In genomic region chr17:66920965-66921364, GRCh38 we compare ENCODE assay signal across 19 cellular contexts. TPM values are rescaled to one million over a fixed set of nuclear protein-coding genes. Genes with fewer than 3 reads are reported as not detected.
DNase-seq lines count a peak whose midpoint lies in the region; ATAC-seq, FAIRE-seq and TF ChIP-seq lines count a peak whose summit lies in the region.
"Had no signal": no experiment of that assay in that cellular context is flagged by ENCODE, and none has a peak within 500 bp of the region (broad histone marks: within the 10 kb centered on the region; RNA-seq: fewer than 3 reads in every experiment).

No MANE protein-coding gene starts in this region.

- H3K79me2 ChIP-seq in GM23248 (ENCODE audit: insufficient read depth) (no peaks in the 10 kb centered on the region), neural cell (replicated peaks; ENCODE audit: insufficient read depth, low read length) (no peaks in the 10 kb centered on the region)

- TF ChIP-seq CTCF in NB4 (IDR thresholded peaks at IDR 0.05; ENCODE audit: low read depth, low read length) (no peak), bronchial epithelial cell (IDR thresholded peaks at IDR 0.05; ENCODE audit: insufficient read depth, low read length, severe bottlenecking) (no peak), neural cell (IDR thresholded peaks at IDR 0.05; ENCODE audit: poor library complexity, severe bottlenecking) (no peak), dorsolateral prefrontal cortex (IDR thresholded peaks at IDR 0.05 in 54 of 56, conservative IDR thresholded peaks at IDR 0.05 in 2 of 56; ENCODE audit: low read depth in 1 of 56, partially characterized antibody in 56 of 56) (no peak)

- in situ Hi-C loops in GM23248 (cut with MboI) = loop anchor here (25.0 kb wide), 1 partner anchor 709 kb away; no protein-coding TSS in a partner anchor

- no peaks in the 10 kb centered on the region for H3K4me1 ChIP-seq in GM23248 (ENCODE audit: insufficient read depth)

- ATAC-seq in GM19395 (IDR thresholded peaks at IDR 0.05; ENCODE audit: unreplicated experiment) = no peak
- ATAC-seq: CD8-positive, alpha-beta T cell had no signal

- H3K4me3 ChIP-seq in GM23248 (no peak overlapping the region), NB4 (ENCODE audit: low read depth, low read length) (no peak overlapping the region), bronchial epithelial cell (ENCODE audit: low read depth, low read length) (no peak overlapping the region), neural cell (ENCODE audit: low read length) (no peak overlapping the region), dorsolateral prefrontal cortex (no peak overlapping the region)

- H3F3A ChIP-seq in GM23248 (ENCODE audit: insufficient read depth) (no peaks in the 10 kb centered on the region), neural cell (ENCODE audit: insufficient read depth, low read length, poor library complexity, severe bottlenecking) (no peaks in the 10 kb centered on the region)

- H3K9me2 ChIP-seq in GM23248 (ENCODE audit: insufficient read depth) (no peaks in the 10 kb centered on the region), neural cell (ENCODE audit: insufficient read depth, low read length) (no peaks in the 10 kb centered on the region)

- no peak overlapping the region for H3K4me2 ChIP-seq in GM23248 (ENCODE audit: unreplicated experiment)
- no peak overlapping the region for H3K4me2 ChIP-seq in neural cell (ENCODE audit: low read length)

- H3K27ac ChIP-seq in GM23248 = no peak overlapping the region
- H3K27ac ChIP-seq in neural cell (ENCODE audit: low read length) = peak overlapping the region; percentile 72
- H3K27ac ChIP-seq in dorsolateral prefrontal cortex = no peak overlapping the region

- intact Hi-C loops in dorsolateral prefrontal cortex (cut with DNase I) = no loop called here

- H3K36me3 ChIP-seq in GM23248 (ENCODE audit: low read depth) (no peaks in the 10 kb centered on the region), bronchial epithelial cell (ENCODE audit: control insufficient read depth, insufficient read depth, low read length) (no peaks in the 10 kb centered on the region), neural cell (ENCODE audit: insufficient read depth, low read length) (no peaks in the 10 kb centered on the region)

- no peak for FAIRE-seq in bronchial epithelial cell (lab: Jason Lieb, UNC)
- no peak for FAIRE-seq in GM12891 (lab: Jason Lieb, UNC)
- FAIRE-seq: D721Med, RCC 7860 had no signal

- no peak for TF ChIP-seq EP300 in neural cell (conservative IDR thresholded peaks at IDR 0.05; ENCODE audit: poor library complexity, severe bottlenecking)

- WGBS in GM23248 (ENCODE audit: low coverage in 1 of 2, low lambda C conversion rate in 2 of 2, missing lambda C conversion rate in 2 of 2), 2 experiments = 23 to 24% methylated on average over 4 of the region's 4 CpGs

- H3K9me3 ChIP-seq in GM23248 (ENCODE audit: low read depth) = no peaks in the 10 kb centered on the region
- no peaks in the 10 kb centered on the region for H3K9me3 ChIP-seq in neural cell (ENCODE audit: low read length)

- TF ChIP-seq RAD21 in neural cell (conservative IDR thresholded peaks at IDR 0.05) = no peak

- no peak overlapping the region for H2AFZ ChIP-seq in GM23248
- no peak overlapping the region for H2AFZ ChIP-seq in neural cell (ENCODE audit: low read depth, low read length)

- H3K9ac ChIP-seq in GM23248 (no peak overlapping the region), neural cell (ENCODE audit: low read length) (peak overlapping the region; percentile 21)

- peaks cover 32% of the 10 kb centered on the region for H3K27me3 ChIP-seq in GM23248 (replicated peaks; ENCODE audit: insufficient read depth)
- peaks cover 2% of the 10 kb centered on the region for H3K27me3 ChIP-seq in bronchial epithelial cell (ENCODE audit: control insufficient read depth, insufficient read depth, low read length)
- no peaks in the 10 kb centered on the region for H3K27me3 ChIP-seq in neural cell (ENCODE audit: insufficient read depth, low read depth, low read length)
- peaks cover 0 to 17% (median 0%) of the 10 kb centered on the region in 45 donors for H3K27me3 ChIP-seq in dorsolateral prefrontal cortex

- no peaks in the 10 kb centered on the region for H4K20me1 ChIP-seq in GM23248 (ENCODE audit: insufficient read depth)
- H4K20me1 ChIP-seq in neural cell (ENCODE audit: insufficient read depth) = no peaks in the 10 kb centered on the region

- peak; percentile 26 for DNase-seq in GM23248
- peak; percentile 17 for DNase-seq in NB4 (ENCODE audit: low read depth)
- peak; percentile 55 for DNase-seq in bronchial epithelial cell (ENCODE audit: low read depth)
- DNase-seq in dorsolateral prefrontal cortex = no peak
- no peak for DNase-seq in NCI-H187 treated with DMSO at 0.1 percent for 48 hours (lab: John Stamatoyannopoulos, UW)
- DNase-seq in GM12891 (ENCODE audit: insufficient read length, low spot score) = no peak
- DNase-seq: CD8-positive, alpha-beta T cell; DND-41; GDM1; H9; NCI-H1105; NCI-H1694 treated with DMSO at 0.1 percent for 48 hours; NCI-H2171 treated with DMSO at 0.1 percent for 48 hours; NCI-H524; SIG-M5 had no signal

- no peak for TF ChIP-seq POLR2A in NB4 (IDR thresholded peaks at IDR 0.05; ENCODE audit: extremely low read depth, insufficient read length)
- no peak for TF ChIP-seq POLR2A in GM12891 (IDR thresholded peaks at IDR 0.05; ENCODE audit: low read depth, low read length)

TF ChIP-seq in neural cell, 6 proteins besides CTCF, POLR2A, EP300 and RAD21:
- no peak for TF ChIP-seq EZH2 (IDR thresholded peaks at IDR 0.05; ENCODE audit: borderline replicate concordance, insufficient read depth, low read length, poor library complexity, severe bottlenecking)
- TF ChIP-seq POLR2AphosphoS5 (IDR thresholded peaks at IDR 0.05) = no peak
- no peak for TF ChIP-seq MXI1 (conservative IDR thresholded peaks at IDR 0.05; ENCODE audit: poor library complexity, severe bottlenecking)
- no peak for TF ChIP-seq TAF1 (IDR thresholded peaks at IDR 0.05; ENCODE audit: low read depth)
- TF ChIP-seq SMC3 (conservative IDR thresholded peaks at IDR 0.05; ENCODE audit: poor library complexity) = no peak
TF ChIP-seq in neural cell: peak in this region for 0.

TF ChIP-seq in GM12891, 5 proteins besides CTCF, POLR2A, EP300 and RAD21:
- TF ChIP-seq PAX5 (IDR thresholded peaks at IDR 0.05; ENCODE audit: insufficient read depth, low read length, severe bottlenecking) = no peak
- TF ChIP-seq TAF1 (IDR thresholded peaks at IDR 0.05; ENCODE audit: low read depth, low read length) = no peak
- no peak for TF ChIP-seq POLR2AphosphoS5 (IDR thresholded peaks at IDR 0.05; ENCODE audit: low read depth, low read length)
- TF ChIP-seq SPI1 (IDR thresholded peaks at IDR 0.05; ENCODE audit: low read depth, low read length) = no peak
- TF ChIP-seq POU2F2 (IDR thresholded peaks at IDR 0.05; ENCODE audit: low read depth, low read length) = no peak

RNA-seq across cellular contexts. Expression of gene CACNG4, which starts 43.5 kb away (rescaled TPM):
- not detected in 2 replicates for total RNA-seq in GM23248 (2014; rRNA removed; shearing (Covaris generic))
- polyA plus RNA-seq in GM23248 (2016; fragmentation: Nextera tagmentation; extraction: Ambion mirVana) (not detected in 2 replicates), neural cell (32.9 and 41.9 TPM in 2 replicates)
- total RNA-seq in bronchial epithelial cell (not detected in 2 replicates), dorsolateral prefrontal cortex (10 to 100 TPM in 59 of 120 experiments, 1 to 10 TPM in 61; 4.9 to 21.4 (median 9.9) TPM)
- 60.9 and 67.5 TPM in 2 replicates for polyA minus RNA-seq in neural cell
- 0.04 TPM for polyA plus RNA-seq in GM12891 (2012; ENCODE audit: low read depth, missing spikeins)
- total RNA-seq: CD8-positive, alpha-beta T cell had no signal

Comparison
In these comparisons a context has a peak if more than half of its experiments do, and no peak if none do; other contexts are left out.
1. DNase-seq: peak in GM23248 (single experiment), NB4 (single experiment) and bronchial epithelial cell (single experiment); none in dorsolateral prefrontal cortex (0 of 10), NCI-H187 treated with DMSO at 0.1 percent for 48 hours (single experiment) and GM12891 (single experiment).